27 cellular contexts compared by ENCODE assay signal in genomic region chr5:110248921-110249320, GRCh38.
"Had no signal": no experiment of that assay in that cellular context is flagged by ENCODE, and none has a peak within 500 bp of the region (broad histone marks: within the 10 kb centered on the region; RNA-seq: fewer than 3 reads in every experiment).

No MANE protein-coding gene starts in this region.

- ATAC-seq: stimulated activated effector memory CD8-positive, alpha-beta T cell treated with anti-CD3 and anti-CD28 coated beads, Interleukin-12 subunit alpha, Interleukin-12 subunit beta, amount 100 ng/mL, for 72 hours; stimulated activated memory B cell treated with anti-CD40 and anti-IgM and Interleukin-4, amounts not matched to agents 10 μg/mL and 1 μg/mL and 100 μg/mL, for 72 hours; stimulated activated naive B cell treated with anti-CD40 and anti-IgM and Interleukin-4, amounts not matched to agents 10 μg/mL and 1 μg/mL and 100 μg/mL, for 72 hours; stimulated activated naive CD8-positive, alpha-beta T cell treated with anti-CD3 and anti-CD28 coated beads, Interleukin-15, amount 100 ng/mL, for 72 hours; stimulated activated naive CD8-positive, alpha-beta T cell treated with anti-CD3 and anti-CD28 coated beads, Interleukin-15, Interleukin-2, amounts not matched to agents 100 U/mL and 50 U/mL, for 24 hours; upper lobe of right lung had no signal

- H3K36me3 ChIP-seq: stomach, suprapubic skin, thoracic aorta, thyroid gland, tibial artery, tibial nerve, transverse colon, upper lobe of left lung, upper lobe of right lung, uterus, vagina had no signal

- H3K27me3 ChIP-seq: stomach, suprapubic skin, testis, thyroid gland, tibial artery, tibial nerve, transverse colon, upper lobe of left lung, upper lobe of right lung, uterus, vagina had no signal

- H3K27ac ChIP-seq: stomach, suprapubic skin, testis, thoracic aorta, thyroid gland, tibial artery, tibial nerve, transverse colon, upper lobe of left lung, upper lobe of right lung, uterus, vagina had no signal

- H3K9me3 ChIP-seq: stomach, suprapubic skin, testis, thoracic aorta, thyroid gland, tibial artery, tibial nerve, transverse colon, upper lobe of left lung, upper lobe of right lung, uterus, vagina had no signal

- FAIRE-seq: urothelium cell line had no signal

- H3K4me3 ChIP-seq: stomach, suprapubic skin, testis, thoracic aorta, thyroid gland, tibial artery, tibial nerve, transverse colon, upper lobe of left lung, upper lobe of right lung, uterus, vagina had no signal

- DNase-seq: stimulated activated CD4-positive, alpha-beta T cell treated with anti-CD3 and anti-CD28 coated beads, Interleukin-2, amount 100 ng/mL, for 48 hours; stimulated activated CD4-positive, alpha-beta T cell treated with anti-CD3 and anti-CD28 coated beads, Interleukin-4, amount 100 ng/mL, for 1 hour; stimulated activated CD4-positive, alpha-beta T cell treated with anti-CD3 and anti-CD28 coated beads, Interleukin-4, amount 100 ng/mL, for 24 hours; stimulated activated CD4-positive, alpha-beta T cell treated with anti-CD3 and anti-CD28 coated beads, Interleukin-4, amount 100 ng/mL, for 4 hours; stimulated activated CD8-positive, alpha-beta memory T cell treated with anti-CD3 and anti-CD28 coated beads, Interleukin-4, amount 100 ng/mL, for 48 hours; stimulated activated naive B cell treated with anti-CD40 and anti-IgM and Interleukin-4, amounts not matched to agents 10 μg/mL and 1 μg/mL and 100 μg/mL, for 72 hours; stimulated activated naive CD4-positive, alpha-beta T cell; stimulated activated naive CD4-positive, alpha-beta T cell treated with Interleukin-2 at 50 U/mL for 16 hours; stimulated activated naive CD8-positive, alpha-beta T cell treated with anti-CD3 and anti-CD28 coated beads, Interleukin-15, amount 100 ng/mL, for 72 hours; stimulated activated naive CD8-positive, alpha-beta T cell treated with anti-CD3 and anti-CD28 coated beads, Interleukin-15, Interleukin-2, amounts not matched to agents 100 U/mL and 50 U/mL, for 24 hours; stomach; substantia nigra; testis; thyroid gland; tibial artery; transverse colon; trophoblast cell; upper lobe of left lung; upper lobe of right lung; uterus had no signal

- H3K4me1 ChIP-seq: stomach, suprapubic skin, testis, thyroid gland, tibial nerve, transverse colon, upper lobe of left lung, upper lobe of right lung, uterus, vagina had no signal
